8 cellular contexts compared by ENCODE assay signal in the genomic region with DNA sequence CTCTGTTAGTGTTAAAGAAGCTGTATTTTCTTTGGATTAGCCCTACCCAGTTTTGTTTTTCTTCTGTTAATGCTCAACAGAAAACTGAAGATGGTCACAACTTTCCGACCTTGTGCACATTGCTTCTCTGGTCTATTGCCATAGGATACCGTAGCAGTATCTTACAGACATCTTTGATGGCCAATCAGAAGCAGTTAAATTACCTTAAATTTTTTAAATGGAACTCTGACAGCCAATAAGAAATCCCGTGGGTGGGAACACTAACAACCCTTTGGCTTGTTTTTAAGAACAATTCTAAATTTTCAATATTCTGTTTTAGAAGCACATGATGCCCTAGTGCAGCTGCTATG. TPM values are rescaled to one million over a fixed set of nuclear protein-coding genes. Genes with fewer than 3 reads are reported as not detected.
A peak's percentile ranks its signal among the peaks of the same experiment; 100 is the strongest.
DNase-seq lines count a peak whose midpoint lies in the region; ATAC-seq, FAIRE-seq and TF ChIP-seq lines count a peak whose summit lies in the region.

No MANE protein-coding gene starts in this region.

- H3K4me1 ChIP-seq in HUES64 (ENCODE audit: insufficient read depth, low read length) = peaks cover 49% of the 10 kb centered on the region
- H3K4me1 ChIP-seq in endothelial cell of umbilical vein (ENCODE audit: control insufficient read depth, extremely low read depth, insufficient read depth, low read length) = peaks cover 26% of the 10 kb centered on the region
- peaks cover 34% of the 10 kb centered on the region for H3K4me1 ChIP-seq in mucosa of stomach (ENCODE audit: control insufficient read depth, insufficient read depth, low read length)

- peaks cover 30% of the 10 kb centered on the region for H3K79me2 ChIP-seq in endothelial cell of umbilical vein (ENCODE audit: control insufficient read depth, insufficient read depth, low read length)

- H3K9ac ChIP-seq in HUES64 (ENCODE audit: low read depth, low read length) = peak overlapping the region; percentile 93
- peak overlapping the region; percentile 65 for H3K9ac ChIP-seq in endothelial cell of umbilical vein (replicated peaks; ENCODE audit: extremely low read depth, insufficient read depth, low read length)
- H3K9ac ChIP-seq in mucosa of stomach (ENCODE audit: low read length) = peak overlapping the region; percentile 72

- peak; percentile 65 for DNase-seq in GM10248 (ENCODE audit: extremely low spot score)
- peak; percentile 80 to 90 for DNase-seq in SHP77 (lab: John Stamatoyannopoulos, UW)
- no peak for DNase-seq in endothelial cell of umbilical vein (ENCODE audit: low read depth, low spot score)
- no peak for DNase-seq in stimulated activated CD4-positive, alpha-beta T cell treated with anti-CD3 and anti-CD28 coated beads, Interleukin-4, amount 100 ng/mL, for 1 hour
- no peak for DNase-seq in SKM-1 (lab: John Stamatoyannopoulos, UW; ENCODE audit: unreplicated experiment)

- intact Hi-C loops in endothelial cell of umbilical vein (cut with micrococcal nuclease) = loop anchor here (1.0 kb wide), 1 partner anchor 16 kb away; no protein-coding TSS in a partner anchor

- TF ChIP-seq CTCF in GM10248 (IDR thresholded peaks at IDR 0.05; ENCODE audit: control extremely low read depth, extremely low read depth, low read depth, missing control alignments) (no peak), endothelial cell of umbilical vein (IDR thresholded peaks at IDR 0.05; ENCODE audit: extremely low read depth in 1 of 2, insufficient read depth in 1 of 2, low read depth in 1 of 2, low read length in 2 of 2) (no peak)

- peak; percentile 58 for ATAC-seq in GM21619 (IDR thresholded peaks at IDR 0.05; ENCODE audit: unreplicated experiment)

- 5% methylated on average over 3 of the region's 3 CpGs for WGBS in HUES64

- no peaks in the 10 kb centered on the region for H3K9me1 ChIP-seq in endothelial cell of umbilical vein (replicated peaks; ENCODE audit: control insufficient read depth, extremely low read depth, insufficient read depth, low read length)

- H3K9me3 ChIP-seq in HUES64 (ENCODE audit: insufficient read depth, low read depth, low read length) (no peaks in the 10 kb centered on the region), endothelial cell of umbilical vein (replicated peaks; ENCODE audit: control insufficient read depth, insufficient read depth, low read length) (no peaks in the 10 kb centered on the region), mucosa of stomach (ENCODE audit: control insufficient read depth, low read length) (no peaks in the 10 kb centered on the region)

- H3K4me2 ChIP-seq in endothelial cell of umbilical vein (ENCODE audit: insufficient read depth, low read length) = peak overlapping the region; percentile 46

- no peak for TF ChIP-seq POLR2A in endothelial cell of umbilical vein (IDR thresholded peaks at IDR 0.05; ENCODE audit: low read depth, low read length)

- no peak for FAIRE-seq in endothelial cell of umbilical vein (lab: Jason Lieb, UNC)

- H3K4me3 ChIP-seq in HUES64 (ENCODE audit: low read length) (peak overlapping the region; percentile 71), endothelial cell of umbilical vein (replicated peaks in 1 of 3; ENCODE audit: insufficient read depth in 1 of 3, low read depth in 1 of 3, low read length in 3 of 3) (peak overlapping the region in 2 of 3 experiments; percentile 46 to 72), mucosa of stomach (ENCODE audit: low read length) (peak overlapping the region; percentile 72)

- H4K20me1 ChIP-seq in endothelial cell of umbilical vein (replicated peaks; ENCODE audit: control insufficient read depth, extremely low read depth, insufficient read depth, low read length) = peaks cover 3% of the 10 kb centered on the region

- H3K36me3 ChIP-seq in HUES64 (ENCODE audit: insufficient read depth, low read length) (peaks cover 10% of the 10 kb centered on the region), endothelial cell of umbilical vein (ENCODE audit: control insufficient read depth in 2 of 2, extremely low read depth in 1 of 2, insufficient read depth in 2 of 2, low read length in 2 of 2) (peaks cover 0 to under 1% of the 10 kb centered on the region in 2 experiments), mucosa of stomach (ENCODE audit: control insufficient read depth, insufficient read depth, low read length) (no peaks in the 10 kb centered on the region)

- H3K27ac ChIP-seq in HUES64 (ENCODE audit: low read depth, low read length) = peak overlapping the region; percentile 77
- H3K27ac ChIP-seq in endothelial cell of umbilical vein (ENCODE audit: insufficient read depth, low read depth, low read length) = peak overlapping the region; percentile 4

- CTCF ChIA-PET in GM10248 (lab: Yijun Ruan, JAX) (interaction anchor here (1.1 to 1.7 kb wide), 4 partner anchors 15 to 40 kb away, joined by 3 to 4 read pairs (median 3); a partner anchor contains a TSS), endothelial cell of umbilical vein (lab: Charles Lee) (interaction anchor here (1.0 kb wide), 1 partner anchor 65 kb away, joined by 3 read pairs; no protein-coding TSS in a partner anchor)

- POLR2A ChIA-PET in GM10248 (lab: Yijun Ruan, JAX) (interaction anchor here (1.0 kb wide), 1 partner anchor 18 kb away, joined by 3 read pairs; a partner anchor contains a TSS), endothelial cell of umbilical vein (lab: Charles Lee) (no interaction called here)

- BruUV-seq in endothelial cell of umbilical vein (replicated peaks; lab: Mats Ljungman, UMichigan) = no TSS peak

- H3K27me3 ChIP-seq in HUES64 (ENCODE audit: insufficient read depth, low read length) (no peaks in the 10 kb centered on the region), endothelial cell of umbilical vein (ENCODE audit: control insufficient read depth in 2 of 2, insufficient read depth in 2 of 2, low read length in 2 of 2) (no peaks in the 10 kb centered on the region), mucosa of stomach (ENCODE audit: control insufficient read depth, insufficient read depth, low read length) (no peaks in the 10 kb centered on the region)

- peak overlapping the region; percentile 16 for H2AFZ ChIP-seq in endothelial cell of umbilical vein (ENCODE audit: low read depth, low read length)

- dilution Hi-C loops in endothelial cell of umbilical vein (cut with MboI; ENCODE audit: extremely low pct_ligation_motif_present, low sequenced_read_pairs) = no loop called here

TF ChIP-seq in endothelial cell of umbilical vein, 7 proteins besides CTCF, POLR2A, EP300 and RAD21:
- TF ChIP-seq POLR2AphosphoS5 (IDR thresholded peaks at IDR 0.05; ENCODE audit: insufficient read depth, low read depth, low read length) (no peak), MYC (IDR thresholded peaks at IDR 0.05; ENCODE audit: low read depth, low read length) (no peak), FOS (IDR thresholded peaks at IDR 0.05; ENCODE audit: borderline replicate concordance, insufficient read depth, low read length) (no peak), JUN (IDR thresholded peaks at IDR 0.05; ENCODE audit: borderline replicate concordance, insufficient read depth, insufficient read length, low read depth) (no peak), GATA2 (IDR thresholded peaks at IDR 0.05; ENCODE audit: insufficient read depth, insufficient read length, low read depth, low read length) (no peak), EZH2 (IDR thresholded peaks at IDR 0.05; ENCODE audit: borderline replicate concordance, low read depth, low read length, severe bottlenecking) (no peak)
- TF ChIP-seq, protein P1, sequence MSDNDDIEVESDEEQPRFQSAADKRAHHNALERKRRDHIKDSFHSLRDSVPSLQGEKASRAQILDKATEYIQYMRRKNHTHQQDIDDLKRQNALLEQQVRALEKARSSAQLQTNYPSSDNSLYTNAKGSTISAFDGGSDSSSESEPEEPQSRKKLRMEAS (IDR thresholded peaks at IDR 0.05; ENCODE audit: insufficient read depth, insufficient read length) = no peak
TF ChIP-seq in endothelial cell of umbilical vein: peak in this region for 0.

RNA-seq across cellular contexts. Expression of a gene that starts 17.2 kb away (rescaled TPM):
- polyA plus RNA-seq in HUES64 (2013, experiment 1 of 2) = 44.5 TPM
- polyA plus RNA-seq in HUES64 (2013, experiment 2 of 2) = 43.1 TPM
- 44.0 and 51.1 TPM in 2 replicates for total RNA-seq in endothelial cell of umbilical vein
- polyA plus RNA-seq in endothelial cell of umbilical vein = 81.7 and 91.7 TPM in 2 replicates
- 50.5 and 55.2 TPM in 2 replicates for polyA plus RNA-seq in endothelial cell of umbilical vein (2011; cell fraction: cytosol; rRNA removed)
- polyA plus RNA-seq in endothelial cell of umbilical vein (2011; cell fraction: nucleus; rRNA removed) = 72.1 and 73.5 TPM in 2 replicates
- polyA plus RNA-seq in endothelial cell of umbilical vein (2012) = 20.6 and 29.0 TPM in 2 replicates
- 51.9 and 58.8 TPM in 2 replicates for polyA minus RNA-seq in endothelial cell of umbilical vein
- 48.7 TPM for polyA minus RNA-seq in endothelial cell of umbilical vein (2011; cell fraction: cytosol; rRNA and poly(A)+ RNA removed)
- 38.7 and 48.5 TPM in 2 replicates for polyA minus RNA-seq in endothelial cell of umbilical vein (2011; cell fraction: nucleus; rRNA and poly(A)+ RNA removed)

RNA-seq across cellular contexts. Expression of a gene that starts 43.2 kb away (rescaled TPM):
- polyA plus RNA-seq in HUES64 (2013, experiment 1 of 2) = 7.3 TPM
- polyA plus RNA-seq in HUES64 (2013, experiment 2 of 2) = 11.2 TPM
- total RNA-seq in endothelial cell of umbilical vein = 0.14 and 0.15 TPM in 2 replicates
- polyA plus RNA-seq in endothelial cell of umbilical vein = 0.08 and 0.14 TPM in 2 replicates
- polyA plus RNA-seq in endothelial cell of umbilical vein (2011; cell fraction: cytosol; rRNA removed) = 0.08 and 0.13 TPM in 2 replicates
- polyA plus RNA-seq in endothelial cell of umbilical vein (2011; cell fraction: nucleus; rRNA removed) = 0.18 and 0.21 TPM in 2 replicates
- 0.09 and 0.29 TPM in 2 replicates for polyA plus RNA-seq in endothelial cell of umbilical vein (2012)
- 0.21 and 0.63 TPM in 2 replicates for polyA minus RNA-seq in endothelial cell of umbilical vein
- 0.31 TPM for polyA minus RNA-seq in endothelial cell of umbilical vein (2011; cell fraction: cytosol; rRNA and poly(A)+ RNA removed)
- polyA minus RNA-seq in endothelial cell of umbilical vein (2011; cell fraction: nucleus; rRNA and poly(A)+ RNA removed) = 0.05 and 0.29 TPM in 2 replicates

Comparison
In these comparisons a context has a peak if more than half of its experiments do, and no peak if none do; other contexts are left out.
1. DNase-seq: peak in GM10248 (single experiment) and SHP77 (2 of 2); none in endothelial cell of umbilical vein (single experiment), stimulated activated CD4-positive, alpha-beta T cell treated with anti-CD3 and anti-CD28 coated beads, Interleukin-4, amount 100 ng/mL, for 1 hour (single experiment) and SKM-1 (single experiment).
2. Peak in every context shown above with its lines, with median percentiles within 50 percentile points of each other: H3K4me3 ChIP-seq and H3K9ac ChIP-seq.